In genomic region chr11:113531575-113532451, GRCh38 we compare ENCODE assay signal across 16 cellular contexts. TPM values are rescaled to one million over a fixed set of nuclear protein-coding genes. Genes with fewer than 3 reads are reported as not detected.
DNase-seq lines count a peak whose midpoint lies in the region; ATAC-seq, FAIRE-seq and TF ChIP-seq lines count a peak whose summit lies in the region.
"Had no signal": no experiment of that assay in that cellular context is flagged by ENCODE, and none has a peak within 500 bp of the region (broad histone marks: within the 10 kb centered on the region; RNA-seq: fewer than 3 reads in every experiment).

No MANE protein-coding gene starts in this region.

- no peaks in the 10 kb centered on the region for H3K9me3 ChIP-seq in keratinocyte (ENCODE audit: control insufficient read depth, low read depth, low read length)
- H3K9me3 ChIP-seq: gastroesophageal sphincter, neutrophil, suprapubic skin had no signal

- no peaks in the 10 kb centered on the region for H3K9me1 ChIP-seq in keratinocyte (ENCODE audit: control insufficient read depth, extremely low read depth, insufficient read depth, low read length)

- ATAC-seq in GM18517 (IDR thresholded peaks at IDR 0.05; ENCODE audit: unreplicated experiment), result no peak

- no peak overlapping the region for H3K27ac ChIP-seq in keratinocyte (ENCODE audit: control insufficient read depth, insufficient read depth, low read length)
- H3K27ac ChIP-seq: gastroesophageal sphincter, neutrophil, suprapubic skin had no signal

- H3K4me2 ChIP-seq in keratinocyte (ENCODE audit: control insufficient read depth, extremely low read depth, insufficient read depth, low read depth, low read length), result no peak overlapping the region

- no peaks in the 10 kb centered on the region for H3K27me3 ChIP-seq in keratinocyte (ENCODE audit: control insufficient read depth, extremely low read depth, insufficient read depth, low read length)
- H3K27me3 ChIP-seq: suprapubic skin had no signal

- no peaks in the 10 kb centered on the region for H4K20me1 ChIP-seq in keratinocyte (ENCODE audit: control insufficient read depth, extremely low read depth, insufficient read depth, low read length)

- H3K4me3 ChIP-seq in cardiac fibroblast (replicated peaks in 1 of 2; ENCODE audit: low read depth in 2 of 2, low read length in 2 of 2), result no peak overlapping the region
- no peak overlapping the region for H3K4me3 ChIP-seq in keratinocyte (ENCODE audit: control insufficient read depth in 2 of 3, extremely low read depth in 1 of 3, insufficient read depth in 2 of 3, low read depth in 1 of 3, low read length in 3 of 3)
- H3K4me3 ChIP-seq: gastroesophageal sphincter, suprapubic skin had no signal

- H2AFZ ChIP-seq in keratinocyte (ENCODE audit: control insufficient read depth, low read length), result peak overlapping the region; percentile 24

- dilution Hi-C loops in keratinocyte (cut with MboI; ENCODE audit: extremely low pct_ligation_motif_present, low sequenced_read_pairs), result no loop called here

- peaks cover 21% of the 10 kb centered on the region for H3K4me1 ChIP-seq in keratinocyte (ENCODE audit: control insufficient read depth, extremely low read depth, insufficient read depth, low read length)
- H3K4me1 ChIP-seq: suprapubic skin had no signal

- H3K9ac ChIP-seq in keratinocyte (ENCODE audit: control insufficient read depth, extremely low read depth, insufficient read depth, low read length), result no peak overlapping the region

- DNase-seq in LHCN-M2 (ENCODE audit: low read depth), result peak; percentile 62
- DNase-seq in cardiac fibroblast (ENCODE audit: low read depth in 2 of 2), result peak; percentile 10 to 56
- no peak for DNase-seq in keratinocyte (ENCODE audit: low read depth, low spot score)
- DNase-seq in ureter (ENCODE audit: low spot score), result peak; percentile 26
- DNase-seq in OCI-M2 (lab: John Stamatoyannopoulos, UW; ENCODE audit: unreplicated experiment), result no peak
- DNase-seq in HuH-7 (ENCODE audit: low spot score), result no peak

- no peaks in the 10 kb centered on the region for H3K36me3 ChIP-seq in keratinocyte (ENCODE audit: control insufficient read depth in 2 of 2, extremely low read depth in 1 of 2, insufficient read depth in 2 of 2, low read length in 2 of 2)
- H3K36me3 ChIP-seq: gastroesophageal sphincter, neutrophil, suprapubic skin had no signal

- no peak for FAIRE-seq in keratinocyte (lab: Jason Lieb, UNC)
- FAIRE-seq: astrocyte, colon, HTR-8/SVneo had no signal

- TF ChIP-seq CTCF in cardiac fibroblast (IDR thresholded peaks at IDR 0.05; ENCODE audit: low read depth, low read length) (no peak), keratinocyte (optimal IDR thresholded peaks at IDR 0.05 in 1 of 3, IDR thresholded peaks at IDR 0.05 in 1 of 3, conservative IDR thresholded peaks at IDR 0.05 in 1 of 3; ENCODE audit: extremely low read depth in 1 of 3, insufficient read depth in 2 of 3, low read length in 3 of 3) (no peak)

- H3K79me2 ChIP-seq in keratinocyte (ENCODE audit: control insufficient read depth, insufficient read depth, low read length), result no peaks in the 10 kb centered on the region

RNA-seq across cellular contexts. Expression of gene DRD2, which starts 56.6 kb away (rescaled TPM):
- total RNA-seq in LHCN-M2 (2014; rRNA removed), result 3.3 and 5.7 TPM in 2 replicates
- 1.1 TPM for polyA plus RNA-seq in LHCN-M2 (2012)
- polyA plus RNA-seq in keratinocyte, result 0.26 to 0.35 TPM (median 0.31 TPM) in 3 replicates
- 0.30 TPM for polyA plus RNA-seq in keratinocyte (2011; ENCODE audit: low read depth)
- 0.30 and 0.47 TPM in 2 replicates for polyA plus RNA-seq in keratinocyte (2011; cell fraction: cytosol; rRNA removed)
- polyA plus RNA-seq in keratinocyte (2011; cell fraction: nucleus; rRNA removed), result 0.43 and 1.0 TPM in 2 replicates
- polyA plus RNA-seq in keratinocyte (2012; ENCODE audit: low replicate concordance), result 0.32 and 0.61 TPM in 2 replicates
- polyA minus RNA-seq in keratinocyte, result 0.23 to 0.56 TPM (median 0.29 TPM) in 3 replicates
- polyA minus RNA-seq in keratinocyte (2011; cell fraction: cytosol; rRNA and poly(A)+ RNA removed), result 0.77 TPM
- not detected in 2 replicates for polyA minus RNA-seq in keratinocyte (2011; cell fraction: nucleus; rRNA and poly(A)+ RNA removed)
- total RNA-seq in ureter, result 0.44 TPM
- total RNA-seq: activated B cell treated with CpG ODN at 0.5 μM for 24 hours; activated CD4-positive, alpha-beta memory T cell treated with anti-CD3 and anti-CD28 coated beads for 36 hours; astrocyte; SK-MEL-5 had no signal

Comparison
In these comparisons a context has a peak if more than half of its experiments do, and no peak if none do; other contexts are left out.
1. DNase-seq: peak in LHCN-M2 (single experiment), cardiac fibroblast (2 of 2) and ureter (single experiment); none in keratinocyte (single experiment), OCI-M2 (single experiment) and HuH-7 (single experiment).